ENCODE assay signal across 15 cellular contexts in the genomic region with DNA sequence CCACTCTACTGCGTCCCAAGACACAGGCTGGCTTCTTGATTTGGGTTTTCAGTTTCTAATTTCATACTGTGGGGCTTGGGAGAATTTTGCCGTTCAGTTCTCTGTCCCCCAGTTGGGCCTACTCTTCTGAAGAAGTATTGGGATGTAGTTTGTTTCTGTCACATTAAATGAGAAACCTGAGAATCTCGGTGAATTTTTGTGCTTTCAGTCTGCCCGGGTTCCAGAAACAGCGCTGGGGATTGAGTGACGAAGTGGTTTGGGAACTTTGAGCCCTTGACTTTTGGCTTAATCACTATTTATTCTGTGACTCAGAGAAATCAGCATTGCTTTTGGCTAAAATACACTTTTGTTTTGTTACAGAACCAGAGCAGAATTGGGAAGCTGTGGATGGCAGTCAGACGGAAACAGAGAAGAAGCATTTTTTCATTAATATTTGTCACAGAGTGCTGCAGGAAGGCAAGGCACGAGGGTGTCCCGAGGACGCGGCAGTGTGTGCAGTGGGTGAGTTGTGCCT.
DNase-seq lines count a peak whose midpoint lies in the region; ATAC-seq, FAIRE-seq and TF ChIP-seq lines count a peak whose summit lies in the region.
"Had no signal": no experiment of that assay in that cellular context is flagged by ENCODE, and none has a peak within 500 bp of the region (broad histone marks: within the 10 kb centered on the region; RNA-seq: fewer than 3 reads in every experiment).

No MANE protein-coding gene starts in this region.

- FAIRE-seq in HepG2 (lab: Jason Lieb, UNC) = peak; percentile 88
- FAIRE-seq: endothelial cell of umbilical vein had no signal

- H3K36me3 ChIP-seq in HepG2 (replicated peaks in 1 of 2; ENCODE audit: control insufficient read depth in 1 of 2, insufficient read depth in 2 of 2, low read length in 2 of 2) (peaks cover 26 to 84% of the 10 kb centered on the region in 2 experiments), thymus (ENCODE audit: control insufficient read depth, insufficient read depth) (peaks cover 72% of the 10 kb centered on the region), colonic mucosa (peaks cover 29% of the 10 kb centered on the region)

- peak; percentile 81 for ATAC-seq in HepG2
- ATAC-seq: activated naive CD8-positive, alpha-beta T cell treated with anti-CD3 and anti-CD28 coated beads, Interleukin-2, amount 50 U/mL, for 24 hours; stimulated activated naive CD8-positive, alpha-beta T cell treated with anti-CD3 and anti-CD28 coated beads, Interleukin-15, Interleukin-2, amounts not matched to agents 100 U/mL and 50 U/mL, for 24 hours had no signal

- H3K4me1 ChIP-seq in HepG2 (ENCODE audit: insufficient read depth, low read length) (peaks cover 34% of the 10 kb centered on the region), thymus (ENCODE audit: control insufficient read depth, insufficient read depth, low read length) (peaks cover 14% of the 10 kb centered on the region), colonic mucosa (no peaks in the 10 kb centered on the region)

- peak overlapping the region; percentile 68 for H3K27ac ChIP-seq in HepG2 (ENCODE audit: extremely low read length, insufficient read depth, low read length)
- peak overlapping the region; percentile 44 for H3K27ac ChIP-seq in thymus (ENCODE audit: low read depth)
- no peak overlapping the region for H3K27ac ChIP-seq in colonic mucosa

- no peaks in the 10 kb centered on the region for H3K79me2 ChIP-seq in HepG2 (ENCODE audit: insufficient read depth, low read length)

- peaks cover 97% of the 10 kb centered on the region for H3K36me3 Mint-ChIP-seq in activated T-cell treated with anti-CD3 and anti-CD28 coated beads, Interleukin-2, amount 50 U/mL, for 24 hours (ENCODE audit: low read depth)

- TF ChIP-seq EP300 in HepG2 (IDR thresholded peaks at IDR 0.05; ENCODE audit: low read depth in 2 of 2, low read length in 2 of 2) (peak in 1 of 2 experiments; percentile 76; a peak in 2 of 4 replicates), HepG2 (CRISPR knock-in tag; IDR thresholded peaks at IDR 0.05; ENCODE audit: borderline replicate concordance) (0 out of 2 replicates have a peak, but pooled peaks have one; percentile 45)

- peaks cover 3% of the 10 kb centered on the region; the same call in 1 of the 2 replicates for H4K20me1 ChIP-seq in HepG2 (ENCODE audit: insufficient read depth, low read length)

- H3K4me3 ChIP-seq in cardiac fibroblast (replicated peaks in 1 of 2; ENCODE audit: low read depth in 2 of 2, low read length in 2 of 2) (peak overlapping the region in 1 of 2 donors; percentile 27), HepG2 (replicated peaks in 1 of 3; ENCODE audit: insufficient read depth in 1 of 3, low read depth in 2 of 3, low read length in 3 of 3) (peak overlapping the region in 1 of 3 experiments; percentile 8; a peak in 1 of 6 replicates), thymus (ENCODE audit: low read length) (no peak overlapping the region), colonic mucosa (no peak overlapping the region)

- POLR2A ChIA-PET in HepG2 (lab: Yijun Ruan, JAX) = interaction anchor here (1.2 to 1.4 kb wide), 3 partner anchors 72 to 317 kb away, joined by 3 to 6 read pairs (median 3); no protein-coding TSS in a partner anchor

- BruUV-seq in HepG2 (replicated peaks; lab: Mats Ljungman, UMichigan) = no TSS peak

- intact Hi-C loops in HepG2 (cut with micrococcal nuclease; ENCODE audit: unreplicated experiment) (loop anchor here (5.0 kb wide), 2 partner anchors 61 to 181 kb away; no protein-coding TSS in a partner anchor), colonic mucosa (cut with DNase I) (no loop called here)

- no peak overlapping the region for H3K4me3 Mint-ChIP-seq in activated T-cell treated with anti-CD3 and anti-CD28 coated beads, Interleukin-2, amount 50 U/mL, for 24 hours
- H3K4me3 Mint-ChIP-seq: activated naive CD8-positive, alpha-beta T cell treated with anti-CD3 and anti-CD28 coated beads, Interleukin-2, amount 50 U/mL, for 24 hours had no signal

- H3K9me3 ChIP-seq in HepG2 (ENCODE audit: low read length) = no peaks in the 10 kb centered on the region
- H3K9me3 ChIP-seq in thymus (ENCODE audit: control insufficient read depth) = no peaks in the 10 kb centered on the region
- no peaks in the 10 kb centered on the region for H3K9me3 ChIP-seq in colonic mucosa

- peak overlapping the region; percentile 29 for H3K27ac Mint-ChIP-seq in activated T-cell treated with anti-CD3 and anti-CD28 coated beads, Interleukin-2, amount 50 U/mL, for 24 hours
- H3K27ac Mint-ChIP-seq: activated naive CD8-positive, alpha-beta T cell treated with anti-CD3 and anti-CD28 coated beads, Interleukin-2, amount 50 U/mL, for 24 hours had no signal

- no peaks in the 10 kb centered on the region for H3K27me3 ChIP-seq in HepG2 (ENCODE audit: control insufficient read depth in 1 of 2, insufficient read depth in 2 of 2, low read length in 2 of 2)
- H3K27me3 ChIP-seq in thymus (ENCODE audit: control insufficient read depth, insufficient read depth) = no peaks in the 10 kb centered on the region
- no peaks in the 10 kb centered on the region for H3K27me3 ChIP-seq in colonic mucosa

- TF ChIP-seq CTCF in cardiac fibroblast (IDR thresholded peaks at IDR 0.05; ENCODE audit: low read depth, low read length) = no peak
- TF ChIP-seq CTCF in HepG2 (CRISPR knock-in tag; IDR thresholded peaks at IDR 0.05) = 0 out of 2 replicates have a peak, but pooled peaks have one; percentile 8
- TF ChIP-seq CTCF in colonic mucosa (IDR thresholded peaks at IDR 0.05) = no peak

- H2AFZ ChIP-seq in HepG2 (ENCODE audit: low read length) = no peak overlapping the region

- no peaks in the 10 kb centered on the region for H3K9me3 Mint-ChIP-seq in activated T-cell treated with anti-CD3 and anti-CD28 coated beads, Interleukin-2, amount 50 U/mL, for 24 hours
- H3K9me3 Mint-ChIP-seq: activated naive CD8-positive, alpha-beta T cell treated with anti-CD3 and anti-CD28 coated beads, Interleukin-2, amount 50 U/mL, for 24 hours had no signal

- H3K9ac ChIP-seq in HepG2 (ENCODE audit: insufficient read depth, low read depth, low read length) = peak overlapping the region; percentile 41; the same call in 1 of the 2 replicates
- H3K9ac ChIP-seq in colonic mucosa (ENCODE audit: low read depth in 2 of 2, low read length in 2 of 2) = no peak overlapping the region

- no peak for TF ChIP-seq RAD21 in HepG2 (CRISPR knock-in tag; IDR thresholded peaks at IDR 0.05)

- peak overlapping the region; percentile 56 for H3K4me2 ChIP-seq in HepG2 (ENCODE audit: low read depth, low read length)

- WGBS in HepG2 (ENCODE audit: low lambda C conversion rate) = 16% methylated on average over 11 of the region's 11 CpGs
- WGBS in thymus = 96% methylated on average over 11 of the region's 11 CpGs

- in situ Hi-C loops in HepG2 (cut with HindIII; ENCODE audit: extremely low pct_ligation_motif_present, low pct_unique_long_range_greater_than_20kb) = loop anchor here (5.0 kb wide), 1 partner anchor 71 kb away; no protein-coding TSS in a partner anchor
- in situ Hi-C loops in ACHN (cut with HindIII; ENCODE audit: low pct_ligation_motif_present, low pct_unique_long_range_greater_than_20kb, low sequenced_read_pairs) = no loop called here

- TF ChIP-seq POLR2A in HepG2 (IDR thresholded peaks at IDR 0.05; ENCODE audit: insufficient read depth in 1 of 2, low read depth in 2 of 2, low read length in 2 of 2) = no peak

- H3K27me3 Mint-ChIP-seq in activated T-cell treated with anti-CD3 and anti-CD28 coated beads, Interleukin-2, amount 50 U/mL, for 24 hours = no peaks in the 10 kb centered on the region
- H3K27me3 Mint-ChIP-seq: activated naive CD8-positive, alpha-beta T cell treated with anti-CD3 and anti-CD28 coated beads, Interleukin-2, amount 50 U/mL, for 24 hours had no signal

- no peak for DNase-seq in activated T-cell treated with anti-CD3 and anti-CD28 coated beads, Interleukin-2, amount 50 U/mL, for 24 hours
- no peak for DNase-seq in activated T-cell treated with anti-CD3 and anti-CD28 coated beads for 4 hours
- peak; percentile 48 to 82 for DNase-seq in cardiac fibroblast (ENCODE audit: low read depth in 2 of 2)
- peak; percentile 86 for DNase-seq in HepG2 (ENCODE audit: low spot score)
- no peak for DNase-seq in ACHN
- no peak for DNase-seq in anterior cingulate cortex (lab: John Stamatoyannopoulos, UW)
- no peak for DNase-seq in colonic mucosa
- DNase-seq: 8988T; activated CD8-positive, alpha-beta memory T cell treated with anti-CD3 and anti-CD28 coated beads for 24 hours; activated naive CD8-positive, alpha-beta T cell treated with anti-CD3 and anti-CD28 coated beads, Interleukin-2, amount 50 U/mL, for 24 hours; DMS53; stimulated activated naive CD8-positive, alpha-beta T cell treated with anti-CD3 and anti-CD28 coated beads, Interleukin-15, Interleukin-2, amounts not matched to agents 100 U/mL and 50 U/mL, for 24 hours; T1000 had no signal

- CTCF ChIA-PET in HepG2 (lab: Yijun Ruan, JAX; ENCODE audit: low intra/inter-chr PET ratio, low total read pairs) = no interaction called here

- H3K4me1 Mint-ChIP-seq in activated T-cell treated with anti-CD3 and anti-CD28 coated beads, Interleukin-2, amount 50 U/mL, for 24 hours (ENCODE audit: low read depth) = peaks cover 12% of the 10 kb centered on the region

TF ChIP-seq in HepG2, 621 proteins besides CTCF, POLR2A, EP300 and RAD21 (continues in another document):
- TF ChIP-seq RAD51 (IDR thresholded peaks at IDR 0.05; ENCODE audit: borderline replicate concordance) (no peak), HDAC2 (CRISPR knock-in tag; IDR thresholded peaks at IDR 0.05) (peak; percentile 47; the same call in 1 of the 2 replicates), ZNF605 (CRISPR knock-in tag; IDR thresholded peaks at IDR 0.05) (0 out of 2 replicates have a peak, but pooled peaks have one; percentile 31), NFE2L2 (IDR thresholded peaks at IDR 0.05; ENCODE audit: low read length) (peak; percentile 83), ZMYM2 (CRISPR knock-in tag; IDR thresholded peaks at IDR 0.05) (no peak)
- TF ChIP-seq, protein P1, sequence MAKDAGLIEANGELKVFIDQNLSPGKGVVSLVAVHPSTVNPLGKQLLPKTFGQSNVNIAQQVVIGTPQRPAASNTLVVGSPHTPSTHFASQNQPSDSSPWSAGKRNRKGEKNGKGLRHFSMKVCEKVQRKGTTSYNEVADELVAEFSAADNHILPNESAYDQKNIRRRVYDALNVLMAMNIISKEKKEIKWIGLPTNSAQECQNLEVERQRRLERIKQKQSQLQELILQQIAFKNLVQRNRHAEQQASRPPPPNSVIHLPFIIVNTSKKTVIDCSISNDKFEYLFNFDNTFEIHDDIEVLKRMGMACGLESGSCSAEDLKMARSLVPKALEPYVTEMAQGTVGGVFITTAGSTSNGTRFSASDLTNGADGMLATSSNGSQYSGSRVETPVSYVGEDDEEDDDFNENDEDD (CRISPR knock-in tag; IDR thresholded peaks at IDR 0.05; ENCODE audit: borderline replicate concordance) = peak; percentile 28; the same call in 1 of the 2 replicates

Comparison
In these comparisons a context has a peak if more than half of its experiments do, and no peak if none do; other contexts are left out.
1. DNase-seq: peak in cardiac fibroblast (2 of 2) and HepG2 (single experiment); none in activated T-cell treated with anti-CD3 and anti-CD28 coated beads, Interleukin-2, amount 50 U/mL, for 24 hours (single experiment), activated T-cell treated with anti-CD3 and anti-CD28 coated beads for 4 hours (single experiment), ACHN (single experiment), anterior cingulate cortex (0 of 58) and colonic mucosa (single experiment).